ENCODE assay signal across 1 cellular context in genomic region chrX:23799469-23800065, GRCh38.
TF ChIP-seq lines count a peak whose summit lies in the region.

No MANE protein-coding gene starts in this region.

TF ChIP-seq in K562, 482 proteins besides CTCF, POLR2A, EP300 and RAD21 (continues in another document):
- TF ChIP-seq CGGBP1 (CRISPR knock-in tag; IDR thresholded peaks at IDR 0.05) (no peak), THAP12 (CRISPR knock-in tag; IDR thresholded peaks at IDR 0.05) (no peak), ZNF76 (CRISPR knock-in tag; IDR thresholded peaks at IDR 0.05; ENCODE audit: borderline replicate concordance) (no peak), HDAC3 (IDR thresholded peaks at IDR 0.05; ENCODE audit: borderline replicate concordance, partially characterized antibody) (no peak), SMARCE1 (IDR thresholded peaks at IDR 0.05) (peak; percentile 19; the same call in 1 of the 2 replicates), MAZ (CRISPR knock-in tag; conservative IDR thresholded peaks at IDR 0.05 in 1 of 2, IDR thresholded peaks at IDR 0.05 in 1 of 2) (no peak), NCOR1 (IDR thresholded peaks at IDR 0.05) (no peak), ZNF408 (CRISPR knock-in tag; IDR thresholded peaks at IDR 0.05; ENCODE audit: low read depth) (no peak), ZBTB33 (CRISPR knock-in tag; IDR thresholded peaks at IDR 0.05) (no peak), ELF1 (tag; IDR thresholded peaks at IDR 0.05) (no peak), RCOR1 (IDR thresholded peaks at IDR 0.05; ENCODE audit: borderline replicate concordance in 1 of 2, low read depth in 2 of 2, low read length in 2 of 2) (no peak), ZEB2 (IDR thresholded peaks at IDR 0.05) (no peak), NR2C2 (CRISPR knock-in tag; IDR thresholded peaks at IDR 0.05) (no peak), NR2C2 (tag; IDR thresholded peaks at IDR 0.05) (peak; percentile 35; the same call in 1 of the 2 replicates), ZNF717 (CRISPR knock-in tag; IDR thresholded peaks at IDR 0.05) (no peak), ZNF395 (CRISPR knock-in tag; IDR thresholded peaks at IDR 0.05) (peak; percentile 20; the same call in 1 of the 2 replicates), ZNF175 (CRISPR knock-in tag; IDR thresholded peaks at IDR 0.05; ENCODE audit: low read depth) (peak; percentile 56; the same call in 1 of the 2 replicates), ZNF133 (CRISPR knock-in tag; IDR thresholded peaks at IDR 0.05) (no peak), ZNF740 (CRISPR knock-in tag; IDR thresholded peaks at IDR 0.05) (no peak), ZNF740 (tag; IDR thresholded peaks at IDR 0.05) (no peak), E4F1 (CRISPR knock-in tag; IDR thresholded peaks at IDR 0.05; ENCODE audit: borderline replicate concordance) (no peak), SFPQ (IDR thresholded peaks at IDR 0.05; ENCODE audit: low read depth, low read length) (no peak), ZNF197 (CRISPR knock-in tag; IDR thresholded peaks at IDR 0.05; ENCODE audit: low read depth) (0 out of 2 replicates have a peak, but pooled peaks have one; percentile 23), E2F8 (IDR thresholded peaks at IDR 0.05; ENCODE audit: low read depth, partially characterized antibody) (no peak), DMBX1 (CRISPR knock-in tag; IDR thresholded peaks at IDR 0.05; ENCODE audit: borderline replicate concordance) (no peak), PREB (CRISPR knock-in tag; IDR thresholded peaks at IDR 0.05) (no peak), TCFL5 (CRISPR knock-in tag; conservative IDR thresholded peaks at IDR 0.05) (no peak), HLTF (IDR thresholded peaks at IDR 0.05) (no peak), REST (CRISPR knock-in tag; IDR thresholded peaks at IDR 0.05; ENCODE audit: low read depth) (no peak), LEF1 (IDR thresholded peaks at IDR 0.05) (0 out of 2 replicates have a peak, but pooled peaks have one; percentile 25), PCBP1 (IDR thresholded peaks at IDR 0.05; ENCODE audit: low read depth, low read length, poor library complexity, severe bottlenecking) (no peak), ZNF263 (CRISPR knock-in tag; IDR thresholded peaks at IDR 0.05; ENCODE audit: borderline replicate concordance) (no peak), THRA (IDR thresholded peaks at IDR 0.05) (no peak), SRSF9 (IDR thresholded peaks at IDR 0.05; ENCODE audit: borderline replicate concordance, low read depth, low read length) (no peak), HNRNPLL (IDR thresholded peaks at IDR 0.05; ENCODE audit: low read depth, low read length, poor library complexity, severe bottlenecking) (no peak), L3MBTL2 (IDR thresholded peaks at IDR 0.05) (peak; percentile 16; the same call in 1 of the 2 replicates), CEBPG (CRISPR knock-in tag; IDR thresholded peaks at IDR 0.05) (no peak), CEBPG (tag; conservative IDR thresholded peaks at IDR 0.05 in 1 of 2, IDR thresholded peaks at IDR 0.05 in 1 of 2) (peak; percentile 66 to 83)
